In the genomic region with DNA sequence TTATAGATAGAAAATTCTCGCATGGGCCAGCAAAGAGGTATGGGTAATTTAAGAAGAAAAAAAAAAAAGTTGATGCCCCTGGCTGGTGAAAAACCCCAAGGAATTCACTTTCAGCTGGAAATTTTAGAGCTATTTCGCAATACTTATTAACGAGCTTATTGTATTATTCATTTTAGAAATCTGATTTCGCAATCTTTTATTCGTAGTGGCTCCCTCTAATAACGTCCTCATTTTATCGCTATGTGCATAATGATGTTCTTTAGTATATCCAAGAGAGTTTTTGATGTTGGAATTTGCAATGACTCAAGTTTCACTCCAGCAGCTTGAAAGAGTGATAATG, we compare ENCODE assay signal across 13 cellular contexts. TPM values are rescaled to one million over a fixed set of nuclear protein-coding genes. Genes with fewer than 3 reads are reported as not detected.
DNase-seq lines count a peak whose midpoint lies in the region; TF ChIP-seq lines count a peak whose summit lies in the region.
"Had no signal": no experiment of that assay in that cellular context is flagged by ENCODE, and none has a peak within 500 bp of the region (broad histone marks: within the 10 kb centered on the region; RNA-seq: fewer than 3 reads in every experiment).

No MANE protein-coding gene starts in this region.

- CTCF ChIA-PET in PC-9 (lab: Charles Lee) = no interaction called here

- no peak overlapping the region for H3K27ac ChIP-seq in PC-9

- BruUV-seq in PC-9 (replicated peaks; lab: Mats Ljungman, UMichigan) = no TSS peak

- DNase-seq in ELR (ENCODE audit: low read depth) (peak; percentile 31), PC-9 (no peak), fibroblast of gingiva (ENCODE audit: low read depth) (peak; percentile 45), cerebellar cortex (ENCODE audit: low spot score) (no peak), SKM-1 (lab: John Stamatoyannopoulos, UW; ENCODE audit: unreplicated experiment) (no peak), hippocampal formation (lab: John Stamatoyannopoulos, UW) (no peak)
- DNase-seq: activated CD8-positive, alpha-beta T cell treated with anti-CD3 and anti-CD28 coated beads, Interleukin-2, amount 10 ng/mL, durations not matched to agents 7 days and 5 days; activated naive CD4-positive, alpha-beta T cell treated with anti-CD3 and anti-CD28 coated beads, Interleukin-2, amount 50 U/mL, for 16 hours; Calu3; KBM-7; stimulated activated CD4-positive, alpha-beta T cell treated with anti-CD3 and anti-CD28 coated beads, Interleukin-2, amount 100 ng/mL, for 48 hours; T-helper 9 cell had no signal

- no peak overlapping the region for H3K4me3 ChIP-seq in PC-9
- no peak overlapping the region for H3K4me3 ChIP-seq in skeletal muscle satellite cell (ENCODE audit: low read length)

- peaks cover 37% of the 10 kb centered on the region for H3K4me1 ChIP-seq in PC-9 (replicated peaks; ENCODE audit: insufficient read depth)
- peaks cover 25% of the 10 kb centered on the region for H3K4me1 ChIP-seq in skeletal muscle satellite cell (ENCODE audit: control insufficient read depth, insufficient read depth, low read length)

- H3K9ac ChIP-seq in skeletal muscle satellite cell (ENCODE audit: low read depth, low read length) = peak overlapping the region; percentile 94

- H3K36me3 ChIP-seq in PC-9 (ENCODE audit: low read depth) (no peaks in the 10 kb centered on the region), skeletal muscle satellite cell (ENCODE audit: insufficient read depth, low read length) (no peaks in the 10 kb centered on the region)

- peaks cover 12% of the 10 kb centered on the region; the same call in 1 of the 2 replicates for H3F3A ChIP-seq in PC-9 (ENCODE audit: insufficient read depth, low read depth)

- H3K79me2 ChIP-seq in PC-9 (ENCODE audit: low read depth) = no peaks in the 10 kb centered on the region

- TF ChIP-seq CTCF in PC-9 (conservative IDR thresholded peaks at IDR 0.05) = no peak

- H3K9me2 ChIP-seq in PC-9 (ENCODE audit: insufficient read depth) = no peaks in the 10 kb centered on the region

- no peak overlapping the region for H2AFZ ChIP-seq in PC-9

- POLR2A ChIA-PET in PC-9 (lab: Charles Lee; ENCODE audit: unreplicated experiment) = interaction anchor here (0.6 kb wide), 1 partner anchor 1011 kb away, joined by 7 read pairs; no protein-coding TSS in a partner anchor

- H4K20me1 ChIP-seq in PC-9 (ENCODE audit: insufficient read depth) = no peaks in the 10 kb centered on the region

- intact Hi-C loops in PC-9 (cut with micrococcal nuclease; ENCODE audit: unreplicated experiment) = loop anchor here (2.0 kb wide), 1 partner anchor 960 kb away; the partner anchor contains the start of gene MAN2A1

- H3K9me3 ChIP-seq in PC-9 (ENCODE audit: insufficient read depth, low read depth) (no peaks in the 10 kb centered on the region), skeletal muscle satellite cell (replicated peaks; ENCODE audit: low read length) (no peaks in the 10 kb centered on the region)

- H3K27me3 ChIP-seq in PC-9 (ENCODE audit: insufficient read depth, low read depth) (no peaks in the 10 kb centered on the region), skeletal muscle satellite cell (ENCODE audit: control insufficient read depth, insufficient read depth, low read length) (no peaks in the 10 kb centered on the region)

- peak overlapping the region; percentile 88; the same call in 1 of the 2 replicates for H3K4me2 ChIP-seq in PC-9
- H3K4me2 ChIP-seq in skeletal muscle satellite cell (ENCODE audit: low read length) = peak overlapping the region; percentile 91

RNA-seq across cellular contexts. Expression of gene FER, which starts 18.4 kb away (rescaled TPM):
- 17.7 and 20.6 TPM in 2 replicates for total RNA-seq in PC-9 (2021)
- total RNA-seq in skeletal muscle satellite cell (2012; rRNA removed) = 20.3 and 20.8 TPM in 2 replicates

Comparison
In these comparisons a context has a peak if more than half of its experiments do, and no peak if none do; other contexts are left out.
1. DNase-seq: peak in ELR (single experiment) and fibroblast of gingiva (single experiment); none in PC-9 (0 of 2), cerebellar cortex (single experiment), SKM-1 (single experiment) and hippocampal formation (0 of 2).